2 cellular contexts compared by ENCODE assay signal in the genomic region with DNA sequence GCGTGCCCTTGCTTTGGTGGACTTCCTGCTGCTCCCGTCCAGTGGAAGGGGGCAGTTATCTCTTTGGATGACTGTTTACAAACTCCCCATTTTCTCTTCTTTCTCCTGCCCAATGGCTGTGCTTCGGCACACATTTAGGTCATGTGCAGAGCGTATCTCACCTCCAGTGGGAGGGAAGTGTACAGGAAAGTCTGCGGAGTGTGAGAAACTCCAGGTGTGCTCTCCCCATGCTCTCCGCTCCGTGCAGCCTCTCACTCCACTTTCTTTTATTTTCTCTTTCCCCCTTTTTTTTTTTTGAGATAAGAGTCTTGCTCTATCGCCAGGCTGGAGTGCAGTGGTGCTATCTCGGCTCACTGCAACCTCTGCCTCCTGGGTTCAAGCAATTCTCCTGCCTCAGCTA.
TF ChIP-seq lines count a peak whose summit lies in the region.

No MANE protein-coding gene starts in this region.

TF ChIP-seq in K562, 482 proteins besides CTCF, POLR2A, EP300 and RAD21:
- TF ChIP-seq, protein P1, sequence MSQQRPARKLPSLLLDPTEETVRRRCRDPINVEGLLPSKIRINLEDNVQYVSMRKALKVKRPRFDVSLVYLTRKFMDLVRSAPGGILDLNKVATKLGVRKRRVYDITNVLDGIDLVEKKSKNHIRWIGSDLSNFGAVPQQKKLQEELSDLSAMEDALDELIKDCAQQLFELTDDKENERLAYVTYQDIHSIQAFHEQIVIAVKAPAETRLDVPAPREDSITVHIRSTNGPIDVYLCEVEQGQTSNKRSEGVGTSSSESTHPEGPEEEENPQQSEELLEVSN (IDR thresholded peaks at IDR 0.05; ENCODE audit: borderline replicate concordance in 1 of 2, extremely low read depth in 1 of 2, insufficient read depth in 1 of 2, insufficient read length in 1 of 2, low read depth in 1 of 2, low read length in 1 of 2, poor library complexity in 1 of 2, severe bottlenecking in 1 of 2) = peak in 1 of 2 experiments; percentile 29
- no peak for TF ChIP-seq NFE2L1 (tag; IDR thresholded peaks at IDR 0.05; ENCODE audit: borderline replicate concordance, low read depth)
- TF ChIP-seq L3MBTL2 (IDR thresholded peaks at IDR 0.05) = 0 out of 2 replicates have a peak, but pooled peaks have one; percentile 33
- TF ChIP-seq, protein P2, sequence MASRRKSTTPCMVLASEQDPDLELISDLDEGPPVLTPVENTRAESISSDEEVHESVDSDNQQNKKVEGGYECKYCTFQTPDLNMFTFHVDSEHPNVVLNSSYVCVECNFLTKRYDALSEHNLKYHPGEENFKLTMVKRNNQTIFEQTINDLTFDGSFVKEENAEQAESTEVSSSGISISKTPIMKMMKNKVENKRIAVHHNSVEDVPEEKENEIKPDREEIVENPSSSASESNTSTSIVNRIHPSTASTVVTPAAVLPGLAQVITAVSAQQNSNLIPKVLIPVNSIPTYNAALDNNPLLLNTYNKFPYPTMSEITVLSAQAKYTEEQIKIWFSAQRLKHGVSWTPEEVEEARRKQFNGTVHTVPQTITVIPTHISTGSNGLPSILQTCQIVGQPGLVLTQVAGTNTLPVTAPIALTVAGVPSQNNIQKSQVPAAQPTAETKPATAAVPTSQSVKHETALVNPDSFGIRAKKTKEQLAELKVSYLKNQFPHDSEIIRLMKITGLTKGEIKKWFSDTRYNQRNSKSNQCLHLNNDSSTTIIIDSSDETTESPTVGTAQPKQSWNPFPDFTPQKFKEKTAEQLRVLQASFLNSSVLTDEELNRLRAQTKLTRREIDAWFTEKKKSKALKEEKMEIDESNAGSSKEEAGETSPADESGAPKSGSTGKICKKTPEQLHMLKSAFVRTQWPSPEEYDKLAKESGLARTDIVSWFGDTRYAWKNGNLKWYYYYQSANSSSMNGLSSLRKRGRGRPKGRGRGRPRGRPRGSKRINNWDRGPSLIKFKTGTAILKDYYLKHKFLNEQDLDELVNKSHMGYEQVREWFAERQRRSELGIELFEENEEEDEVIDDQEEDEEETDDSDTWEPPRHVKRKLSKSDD (conservative IDR thresholded peaks at IDR 0.05; ENCODE audit: low read length) = no peak
TF ChIP-seq in K562: peak in this region for 2.

TF ChIP-seq in GM12891, 5 proteins besides CTCF, POLR2A, EP300 and RAD21 (continued from another document):
- TF ChIP-seq PAX5 (IDR thresholded peaks at IDR 0.05; ENCODE audit: insufficient read depth, low read length, severe bottlenecking) (no peak), SPI1 (IDR thresholded peaks at IDR 0.05; ENCODE audit: low read depth, low read length) (no peak), POU2F2 (IDR thresholded peaks at IDR 0.05; ENCODE audit: low read depth, low read length) (no peak)
